Comparison of ENCODE assay signal across 19 cellular contexts in genomic region chr13:20994441-20994821, GRCh38.
DNase-seq lines count a peak whose midpoint lies in the region; ATAC-seq and TF ChIP-seq lines count a peak whose summit lies in the region.
"Had no signal": no experiment of that assay in that cellular context is flagged by ENCODE, and none has a peak within 500 bp of the region (broad histone marks: within the 10 kb centered on the region; RNA-seq: fewer than 3 reads in every experiment).

No MANE protein-coding gene starts in this region.

- no peak overlapping the region for H3K4me3 Mint-ChIP-seq in chondrocyte (ENCODE audit: unreplicated experiment)
- no peak overlapping the region for H3K4me3 Mint-ChIP-seq in activated T-cell treated with anti-CD3 and anti-CD28 coated beads, Interleukin-2, amount 50 U/mL, for 4 hours
- H3K4me3 Mint-ChIP-seq in nephron progenitor cell: no peak overlapping the region
- H3K4me3 Mint-ChIP-seq: CD8-positive, alpha-beta T cell had no signal

- CTCF ChIA-PET in PC-3 (lab: Charles Lee): no interaction called here

- H3K36me3 Mint-ChIP-seq in chondrocyte (ENCODE audit: low read depth) (peaks cover 29% of the 10 kb centered on the region), nephron progenitor cell (ENCODE audit: low read depth) (peaks cover 32% of the 10 kb centered on the region)
- H3K36me3 Mint-ChIP-seq in activated T-cell treated with anti-CD3 and anti-CD28 coated beads, Interleukin-2, amount 50 U/mL, for 4 hours (ENCODE audit: insufficient read depth): no peaks in the 10 kb centered on the region
- H3K36me3 Mint-ChIP-seq: CD8-positive, alpha-beta T cell had no signal

- no peaks in the 10 kb centered on the region for H3K27me3 ChIP-seq in BLaER1 treated with 17β-estradiol and CSF1 and Interleukin-3, amounts not matched to agents 10 nM and 100 nM
- no peaks in the 10 kb centered on the region for H3K27me3 ChIP-seq in HL-60 (ENCODE audit: insufficient read depth, poor library complexity, severe bottlenecking)
- no peaks in the 10 kb centered on the region for H3K27me3 ChIP-seq in trophoblast cell (ENCODE audit: insufficient read depth, low read length)
- no peaks in the 10 kb centered on the region for H3K27me3 ChIP-seq in PC-3 (ENCODE audit: low read length)

- H3K9me2 ChIP-seq in PC-3 (replicated peaks; ENCODE audit: low read length): no peaks in the 10 kb centered on the region

- H3F3A ChIP-seq in PC-3 (ENCODE audit: low read length, unreplicated experiment): no peaks in the 10 kb centered on the region

- H3K27ac Mint-ChIP-seq in chondrocyte (ENCODE audit: unreplicated experiment) (peak overlapping the region; percentile 5), nephron progenitor cell (no peak overlapping the region)
- H3K27ac Mint-ChIP-seq: CD8-positive, alpha-beta T cell had no signal

- peaks cover 35 to 100% (median 59%) of the 10 kb centered on the region in 11 experiments for H3K36me3 ChIP-seq in BLaER1 treated with 17β-estradiol and CSF1 and Interleukin-3, amounts not matched to agents 10 nM and 100 nM
- H3K36me3 ChIP-seq in trophoblast cell (ENCODE audit: control insufficient read depth in 1 of 2, insufficient read depth in 2 of 2, low read length in 2 of 2): peaks cover 47 to 54% of the 10 kb centered on the region in 2 experiments
- H3K36me3 ChIP-seq in PC-3 (ENCODE audit: low read depth, low read length): no peaks in the 10 kb centered on the region; the same call in none of the 2 replicates

- H3K4me3 ChIP-seq in BLaER1 treated with 17β-estradiol and CSF1 and Interleukin-3, amounts not matched to agents 10 nM and 100 nM: peak overlapping the region in 3 of 10 experiments; percentile 27 to 29 (median 27); a peak in 3 of 20 replicates
- H3K4me3 ChIP-seq in HL-60 (replicated peaks; ENCODE audit: insufficient read depth, low read length): no peak overlapping the region
- H3K4me3 ChIP-seq in trophoblast cell (ENCODE audit: low read depth, low read length): no peak overlapping the region
- H3K4me3 ChIP-seq in PC-3 (ENCODE audit: low read length): no peak overlapping the region
- H3K4me3 ChIP-seq: A549 had no signal

- H3K9ac ChIP-seq in BLaER1 treated with 17β-estradiol and CSF1 and Interleukin-3, amounts not matched to agents 10 nM and 100 nM: peak overlapping the region in 4 of 11 experiments; percentile 9 to 63 (median 22); a peak in 4 of 22 replicates
- no peak overlapping the region for H3K9ac ChIP-seq in trophoblast cell (ENCODE audit: low read length)
- H3K9ac ChIP-seq in PC-3 (ENCODE audit: low read length): no peak overlapping the region

- H4K12ac ChIP-seq in trophoblast cell (ENCODE audit: low read depth, low read length): no peak overlapping the region

- H2BK12ac ChIP-seq in trophoblast cell (ENCODE audit: low read length): no peak overlapping the region

- peak overlapping the region in 9 of 11 experiments; percentile 17 to 78 (median 57); a peak in 15 of 22 replicates for H3K27ac ChIP-seq in BLaER1 treated with 17β-estradiol and CSF1 and Interleukin-3, amounts not matched to agents 10 nM and 100 nM
- H3K27ac ChIP-seq in HL-60 (replicated peaks) (peak overlapping the region; percentile 80), trophoblast cell (ENCODE audit: low read depth, low read length) (no peak overlapping the region), PC-3 (ENCODE audit: low read length) (no peak overlapping the region)
- H3K27ac ChIP-seq: A549 had no signal

- H3K9me3 Mint-ChIP-seq in chondrocyte (ENCODE audit: low read depth) (no peaks in the 10 kb centered on the region), nephron progenitor cell (no peaks in the 10 kb centered on the region)
- H3K9me3 Mint-ChIP-seq in activated T-cell treated with anti-CD3 and anti-CD28 coated beads, Interleukin-2, amount 50 U/mL, for 4 hours: no peaks in the 10 kb centered on the region
- H3K9me3 Mint-ChIP-seq: CD8-positive, alpha-beta T cell had no signal

- H3K27me3 Mint-ChIP-seq in chondrocyte (ENCODE audit: low read depth): no peaks in the 10 kb centered on the region
- H3K27me3 Mint-ChIP-seq in activated T-cell treated with anti-CD3 and anti-CD28 coated beads, Interleukin-2, amount 50 U/mL, for 4 hours (ENCODE audit: low read depth): peaks cover 7% of the 10 kb centered on the region
- no peaks in the 10 kb centered on the region for H3K27me3 Mint-ChIP-seq in nephron progenitor cell (ENCODE audit: low read depth, poor library complexity)

- no peak overlapping the region for H3K23ac ChIP-seq in trophoblast cell (ENCODE audit: low read length)

- no peak for DNase-seq in HL-60 (ENCODE audit: low read depth in 1 of 2, low spot score in 1 of 2)
- DNase-seq in chondrocyte (ENCODE audit: low spot score): peak; percentile 49
- DNase-seq in trophoblast cell: no peak
- DNase-seq in activated T-cell treated with anti-CD3 and anti-CD28 coated beads, Interleukin-2, amount 50 U/mL, for 4 hours: no peak
- no peak for DNase-seq in nephron progenitor cell
- DNase-seq in PC-3: no peak
- DNase-seq: CD8-positive, alpha-beta T cell; H7; MM.1S; NCI-H1092 treated with DMSO at 0.1 percent for 48 hours; NCI-H146; NCI-H2081; NCI-H446 treated with DMSO at 0.1 percent for 48 hours; NCI-H69; NK-92 treated with Interleukin-12 subunit alpha and Interleukin-12 subunit beta, amount 100 ng/mL, for 24 hours had no signal

- no peak overlapping the region for H4K8ac ChIP-seq in trophoblast cell (ENCODE audit: low read depth, low read length)

- no CpG with 5 or more reads among the region's 7 CpGs for WGBS in trophoblast cell (ENCODE audit: extremely low coverage, insufficient coverage, insufficient read length)

- no peak overlapping the region for H3K14ac ChIP-seq in trophoblast cell (ENCODE audit: low read length)

- intact Hi-C loops in PC-3 (cut with micrococcal nuclease): no loop called here

- peaks cover 20 to 87% (median 63%) of the 10 kb centered on the region in 10 experiments for H3K4me1 ChIP-seq in BLaER1 treated with 17β-estradiol and CSF1 and Interleukin-3, amounts not matched to agents 10 nM and 100 nM
- H3K4me1 ChIP-seq in trophoblast cell (ENCODE audit: control insufficient read depth in 1 of 2, insufficient read depth in 2 of 2, low read length in 2 of 2): peaks cover 0 to 5% of the 10 kb centered on the region in 2 experiments
- no peaks in the 10 kb centered on the region for H3K4me1 ChIP-seq in PC-3 (ENCODE audit: insufficient read depth, low read length)

- H2AK5ac ChIP-seq in trophoblast cell (ENCODE audit: low read length): no peak overlapping the region

- BruUV-seq in PC-3 (replicated peaks; lab: Mats Ljungman, UMichigan): no TSS peak

- no peaks in the 10 kb centered on the region for H3K79me1 ChIP-seq in trophoblast cell (ENCODE audit: low read length)

- H3K4me1 Mint-ChIP-seq in chondrocyte (ENCODE audit: low read depth): peaks cover 63% of the 10 kb centered on the region
- no peaks in the 10 kb centered on the region for H3K4me1 Mint-ChIP-seq in activated T-cell treated with anti-CD3 and anti-CD28 coated beads, Interleukin-2, amount 50 U/mL, for 4 hours (ENCODE audit: low read depth)
- H3K4me1 Mint-ChIP-seq in nephron progenitor cell: peaks cover 35% of the 10 kb centered on the region

- no peak overlapping the region for H2BK120ac ChIP-seq in trophoblast cell (ENCODE audit: insufficient read depth, low read length, poor library complexity)

- POLR2A ChIA-PET in PC-3 (lab: Charles Lee; ENCODE audit: unreplicated experiment): no interaction called here

- no peak overlapping the region for H2BK5ac ChIP-seq in trophoblast cell (ENCODE audit: low read depth, low read length, poor library complexity)

- no peak overlapping the region for H4K91ac ChIP-seq in trophoblast cell (ENCODE audit: low read depth, low read length)

- peak overlapping the region; percentile 20 to 83 (median 69) for H3K4me2 ChIP-seq in BLaER1 treated with 17β-estradiol and CSF1 and Interleukin-3, amounts not matched to agents 10 nM and 100 nM
- H3K4me2 ChIP-seq in trophoblast cell (ENCODE audit: low read length) (no peak overlapping the region), PC-3 (ENCODE audit: low read length) (no peak overlapping the region)

- peaks cover 0 to 100% (median 39%) of the 10 kb centered on the region in 11 experiments; a peak in 16 of 22 replicates for H4K20me1 ChIP-seq in BLaER1 treated with 17β-estradiol and CSF1 and Interleukin-3, amounts not matched to agents 10 nM and 100 nM
- H4K20me1 ChIP-seq in PC-3 (ENCODE audit: low read length): no peaks in the 10 kb centered on the region

- peak overlapping the region; percentile 12 for H3K4ac ChIP-seq in trophoblast cell (ENCODE audit: low read depth, low read length)

- TF ChIP-seq CTCF in HL-60 (IDR thresholded peaks at IDR 0.05; ENCODE audit: insufficient read depth, low read length) (no peak), chondrocyte (IDR thresholded peaks at IDR 0.05) (no peak), nephron progenitor cell (IDR thresholded peaks at IDR 0.05) (no peak), PC-3 (conservative IDR thresholded peaks at IDR 0.05; ENCODE audit: low read depth, low read length) (no peak)

- peaks cover 0 to 15% (median 2%) of the 10 kb centered on the region in 11 experiments; a peak in 17 of 22 replicates for H3K9me3 ChIP-seq in BLaER1 treated with 17β-estradiol and CSF1 and Interleukin-3, amounts not matched to agents 10 nM and 100 nM (replicated peaks in 1 of 11)
- H3K9me3 ChIP-seq in trophoblast cell (ENCODE audit: insufficient read depth, low read depth, low read length): peaks cover 2% of the 10 kb centered on the region
- no peaks in the 10 kb centered on the region for H3K9me3 ChIP-seq in PC-3 (ENCODE audit: low read length)
- H3K9me3 ChIP-seq: A549 had no signal

- peak overlapping the region; percentile 27 for H3K18ac ChIP-seq in trophoblast cell (ENCODE audit: low read length)

- H2AFZ ChIP-seq in trophoblast cell (ENCODE audit: insufficient read depth, low read length, poor library complexity) (no peak overlapping the region), PC-3 (ENCODE audit: low read length) (no peak overlapping the region)

- no peak for ATAC-seq in activated T-cell treated with anti-CD3 and anti-CD28 coated beads, Interleukin-2, amount 50 U/mL, for 4 hours
- no peak for ATAC-seq in GM18861 (IDR thresholded peaks at IDR 0.05; ENCODE audit: unreplicated experiment)
- no peak for ATAC-seq in PC-3
- ATAC-seq: CD8-positive, alpha-beta T cell; Right ventricle myocardium inferior had no signal

- peaks cover 4% of the 10 kb centered on the region for H3K79me2 ChIP-seq in trophoblast cell (ENCODE audit: control insufficient read depth, insufficient read depth, low read length, poor library complexity)
- H3K79me2 ChIP-seq in PC-3 (ENCODE audit: low read length): 0 out of 2 replicates have a peak, but pooled peaks cover 10% of the 10 kb centered on the region

Comparison
In these comparisons a context has a peak if more than half of its experiments do, and no peak if none do; other contexts are left out.
1. H3K27ac ChIP-seq: peak in BLaER1 treated with 17β-estradiol and CSF1 and Interleukin-3, amounts not matched to agents 10 nM and 100 nM (9 of 11) and HL-60 (single experiment); none in trophoblast cell (single experiment) and PC-3 (single experiment).
2. H3K4me2 ChIP-seq: peak in BLaER1 treated with 17β-estradiol and CSF1 and Interleukin-3, amounts not matched to agents 10 nM and 100 nM (11 of 11); none in trophoblast cell (single experiment) and PC-3 (single experiment).